17 cellular contexts compared by ENCODE assay signal in genomic region chr12:118206107-118206412, GRCh38.
A peak's percentile ranks its signal among the peaks of the same experiment; 100 is the strongest.
DNase-seq lines count a peak whose midpoint lies in the region; ATAC-seq, FAIRE-seq and TF ChIP-seq lines count a peak whose summit lies in the region.
"Had no signal": no experiment of that assay in that cellular context is flagged by ENCODE, and none has a peak within 500 bp of the region (broad histone marks: within the 10 kb centered on the region; RNA-seq: fewer than 3 reads in every experiment).

No MANE protein-coding gene starts in this region.

- 70 to 84% methylated on average over 2 to 3 of the region's 3 CpGs for WGBS in transverse colon (ENCODE audit: low coverage in 1 of 2), 2 donors

- H3K9me3 Mint-ChIP-seq in activated CD4-positive, alpha-beta T cell treated with anti-CD3 and anti-CD28 coated beads, Interleukin-2, amount 10 ng/mL, durations not matched to agents 24 days and 14 days = no peaks in the 10 kb centered on the region
- no peaks in the 10 kb centered on the region for H3K9me3 Mint-ChIP-seq in activated CD8-positive, alpha-beta T cell treated with anti-CD3 and anti-CD28 coated beads for 36 hours
- H3K9me3 Mint-ChIP-seq: activated naive CD4-positive, alpha-beta T cell treated with anti-CD3 and anti-CD28 coated beads for 36 hours had no signal

- no peak for TF ChIP-seq CTCF in activated CD8-positive, alpha-beta T cell treated with anti-CD3 and anti-CD28 coated beads for 36 hours (IDR thresholded peaks at IDR 0.05)
- TF ChIP-seq CTCF in mucosa of descending colon (IDR thresholded peaks at IDR 0.05) = no peak
- TF ChIP-seq CTCF in transverse colon (IDR thresholded peaks at IDR 0.05) = no peak

- ATAC-seq in GM21390 (IDR thresholded peaks at IDR 0.05; ENCODE audit: unreplicated experiment) (peak; percentile 30), mucosa of descending colon (peak; percentile 96), HG03139 (IDR thresholded peaks at IDR 0.05; ENCODE audit: unreplicated experiment) (no peak)
- no peak for ATAC-seq in activated CD8-positive, alpha-beta T cell treated with anti-CD3 and anti-CD28 coated beads for 36 hours

- peaks cover 13% of the 10 kb centered on the region for H3K36me3 Mint-ChIP-seq in activated CD4-positive, alpha-beta T cell treated with anti-CD3 and anti-CD28 coated beads, Interleukin-2, amount 10 ng/mL, durations not matched to agents 24 days and 14 days (ENCODE audit: low read depth)
- peaks cover 7% of the 10 kb centered on the region for H3K36me3 Mint-ChIP-seq in activated CD8-positive, alpha-beta T cell treated with anti-CD3 and anti-CD28 coated beads for 36 hours (ENCODE audit: low read depth)

- in situ Hi-C loops in transverse colon (cut with MboI; ENCODE audit: low pct_ligation_motif_present in 1 of 4, low pct_unique_long_range_greater_than_20kb in 1 of 4, low sequenced_read_pairs in 3 of 4) = no loop called here

- no peaks in the 10 kb centered on the region for H3K36me3 ChIP-seq in mucosa of descending colon (ENCODE audit: low read depth)
- H3K36me3 ChIP-seq in transverse colon = peaks cover 0 to 11% (median 0%) of the 10 kb centered on the region in 4 donors
- H3K36me3 ChIP-seq: SJCRH30 had no signal

- H3K27me3 ChIP-seq in transverse colon = no peaks in the 10 kb centered on the region
- H3K27me3 ChIP-seq: brain microvascular endothelial cell, right atrium auricular region, SJCRH30 had no signal

- no peak for TF ChIP-seq EP300 in transverse colon (IDR thresholded peaks at IDR 0.05; ENCODE audit: low read depth)

- H3K4me3 ChIP-seq in mucosa of descending colon (no peak overlapping the region), transverse colon (no peak overlapping the region)
- H3K4me3 ChIP-seq: GM23248, right atrium auricular region, SJCRH30 had no signal

- H3K27ac Mint-ChIP-seq in activated CD4-positive, alpha-beta T cell treated with anti-CD3 and anti-CD28 coated beads, Interleukin-2, amount 10 ng/mL, durations not matched to agents 24 days and 14 days = peak overlapping the region; percentile 19
- peak overlapping the region; percentile 46 for H3K27ac Mint-ChIP-seq in activated CD8-positive, alpha-beta T cell treated with anti-CD3 and anti-CD28 coated beads for 36 hours
- H3K27ac Mint-ChIP-seq: activated naive CD4-positive, alpha-beta T cell treated with anti-CD3 and anti-CD28 coated beads for 36 hours had no signal

- FAIRE-seq in GM19239 (lab: Jason Lieb, UNC) = no peak

- TF ChIP-seq POLR2A in transverse colon (IDR thresholded peaks at IDR 0.05) = no peak

- intact Hi-C loops in activated CD4-positive, alpha-beta T cell treated with anti-CD3 and anti-CD28 coated beads, Interleukin-2, amount 10 ng/mL, durations not matched to agents 24 days and 14 days (cut with micrococcal nuclease) = no loop called here
- intact Hi-C loops in activated CD8-positive, alpha-beta T cell treated with anti-CD3 and anti-CD28 coated beads for 36 hours (cut with micrococcal nuclease) = no loop called here
- intact Hi-C loops in mucosa of descending colon (cut with DNase I, micrococcal nuclease) (no loop called here), transverse colon (cut with DNase I; ENCODE audit: low total_unique reads) (no loop called here)

- H3K4me1 ChIP-seq in mucosa of descending colon (ENCODE audit: low read depth) (no peaks in the 10 kb centered on the region), transverse colon (no peaks in the 10 kb centered on the region)
- H3K4me1 ChIP-seq: right atrium auricular region, SJCRH30 had no signal

- H3K4me1 Mint-ChIP-seq in activated CD4-positive, alpha-beta T cell treated with anti-CD3 and anti-CD28 coated beads, Interleukin-2, amount 10 ng/mL, durations not matched to agents 24 days and 14 days = peaks cover 8% of the 10 kb centered on the region
- peaks cover 5% of the 10 kb centered on the region for H3K4me1 Mint-ChIP-seq in activated CD8-positive, alpha-beta T cell treated with anti-CD3 and anti-CD28 coated beads for 36 hours (ENCODE audit: low read depth)

- POLR2A ChIA-PET in activated CD8-positive, alpha-beta T cell treated with anti-CD3 and anti-CD28 coated beads for 36 hours (lab: Charles Lee) = no interaction called here

- DNase-seq in activated CD4-positive, alpha-beta T cell treated with anti-CD3 and anti-CD28 coated beads, Interleukin-2, amount 10 ng/mL, durations not matched to agents 24 days and 14 days = no peak
- DNase-seq in activated CD4-positive, alpha-beta T cell treated with anti-CD3 and anti-CD28 coated beads, Interleukin-2, amount 50 U/mL, for 1 hour = no peak
- no peak for DNase-seq in activated CD8-positive, alpha-beta T cell treated with anti-CD3 and anti-CD28 coated beads for 36 hours
- DNase-seq in mucosa of descending colon (no peak), GM19239 (ENCODE audit: insufficient read length, low spot score) (no peak), transverse colon (no peak)
- DNase-seq: ACHN; activated naive CD4-positive, alpha-beta T cell treated with anti-CD3 and anti-CD28 coated beads for 36 hours; brain microvascular endothelial cell; GM23248; NCI-H1694; NCI-H446 treated with DMSO at 0.1 percent for 48 hours; occipital lobe; SJCRH30 had no signal

- H3K27ac ChIP-seq in transverse colon = peak overlapping the region in 2 of 4 donors; percentile 9 to 24
- H3K27ac ChIP-seq: brain microvascular endothelial cell, GM23248, right atrium auricular region, SJCRH30 had no signal

- CTCF ChIA-PET in activated CD8-positive, alpha-beta T cell treated with anti-CD3 and anti-CD28 coated beads for 36 hours (lab: Charles Lee) = interaction anchor here (0.7 kb wide), 1 partner anchor 9 kb away, joined by 3 read pairs; no protein-coding TSS in a partner anchor

- no peaks in the 10 kb centered on the region for H3K9me3 ChIP-seq in mucosa of descending colon
- H3K9me3 ChIP-seq in transverse colon = no peaks in the 10 kb centered on the region
- H3K9me3 ChIP-seq: right atrium auricular region, SJCRH30 had no signal

- no peaks in the 10 kb centered on the region for H3K27me3 Mint-ChIP-seq in activated CD4-positive, alpha-beta T cell treated with anti-CD3 and anti-CD28 coated beads, Interleukin-2, amount 10 ng/mL, durations not matched to agents 24 days and 14 days
- no peaks in the 10 kb centered on the region for H3K27me3 Mint-ChIP-seq in activated CD8-positive, alpha-beta T cell treated with anti-CD3 and anti-CD28 coated beads for 36 hours

- no peak overlapping the region for H3K4me3 Mint-ChIP-seq in activated CD4-positive, alpha-beta T cell treated with anti-CD3 and anti-CD28 coated beads, Interleukin-2, amount 10 ng/mL, durations not matched to agents 24 days and 14 days
- no peak overlapping the region for H3K4me3 Mint-ChIP-seq in activated CD8-positive, alpha-beta T cell treated with anti-CD3 and anti-CD28 coated beads for 36 hours
- H3K4me3 Mint-ChIP-seq: activated naive CD4-positive, alpha-beta T cell treated with anti-CD3 and anti-CD28 coated beads for 36 hours had no signal

Comparison
In these comparisons a context has a peak if more than half of its experiments do, and no peak if none do; other contexts are left out.
1. ATAC-seq: peak in GM21390 (single experiment) and mucosa of descending colon (single experiment); none in activated CD8-positive, alpha-beta T cell treated with anti-CD3 and anti-CD28 coated beads for 36 hours (single experiment) and HG03139 (single experiment).